ENCODE assay signal across 1 cellular context in the genomic region with DNA sequence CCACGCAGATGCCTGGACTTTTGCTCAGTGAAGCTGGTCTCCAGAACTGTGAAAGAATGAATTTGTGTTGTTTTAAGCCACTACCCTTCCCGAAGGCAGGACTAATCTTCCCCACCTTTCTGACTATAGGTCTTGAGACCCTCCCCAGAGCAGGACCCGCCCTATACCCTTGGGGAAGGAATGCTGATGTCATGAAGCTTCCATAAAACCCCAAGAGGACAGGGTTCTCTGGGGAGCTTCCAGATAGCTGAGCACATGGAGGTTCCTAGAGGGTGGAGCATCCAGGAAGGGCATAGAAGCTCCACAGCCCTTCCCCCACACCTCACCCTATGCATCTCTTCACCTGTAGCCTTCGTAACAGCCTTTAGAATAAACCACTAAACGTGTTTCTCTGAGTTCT.
TF ChIP-seq lines count a peak whose summit lies in the region.

No MANE protein-coding gene starts in this region.

TF ChIP-seq in HEK293, 187 proteins besides CTCF, POLR2A, EP300 and RAD21:
- TF ChIP-seq ZNF2 (tag by site-specific recombination; IDR thresholded peaks at IDR 0.05) (no peak), ZNF23 (tag by site-specific recombination; IDR thresholded peaks at IDR 0.05; ENCODE audit: borderline replicate concordance) (no peak), ZNF707 (tag by site-specific recombination; IDR thresholded peaks at IDR 0.05) (no peak), TCF7L2 (IDR thresholded peaks at IDR 0.05; ENCODE audit: borderline replicate concordance, low read depth, low read length) (no peak), ZNF677 (tag by site-specific recombination; IDR thresholded peaks at IDR 0.05) (no peak), ZBTB8A (tag by site-specific recombination; IDR thresholded peaks at IDR 0.05) (no peak), ZNF747 (tag by site-specific recombination; IDR thresholded peaks at IDR 0.05) (no peak), KLF1 (tag by site-specific recombination; IDR thresholded peaks at IDR 0.05) (0 out of 2 replicates have a peak, but pooled peaks have one; percentile 29), IKZF3 (tag by site-specific recombination; IDR thresholded peaks at IDR 0.05) (no peak), ZNF324 (tag by site-specific recombination; IDR thresholded peaks at IDR 0.05) (no peak)
- TF ChIP-seq, protein P1, sequence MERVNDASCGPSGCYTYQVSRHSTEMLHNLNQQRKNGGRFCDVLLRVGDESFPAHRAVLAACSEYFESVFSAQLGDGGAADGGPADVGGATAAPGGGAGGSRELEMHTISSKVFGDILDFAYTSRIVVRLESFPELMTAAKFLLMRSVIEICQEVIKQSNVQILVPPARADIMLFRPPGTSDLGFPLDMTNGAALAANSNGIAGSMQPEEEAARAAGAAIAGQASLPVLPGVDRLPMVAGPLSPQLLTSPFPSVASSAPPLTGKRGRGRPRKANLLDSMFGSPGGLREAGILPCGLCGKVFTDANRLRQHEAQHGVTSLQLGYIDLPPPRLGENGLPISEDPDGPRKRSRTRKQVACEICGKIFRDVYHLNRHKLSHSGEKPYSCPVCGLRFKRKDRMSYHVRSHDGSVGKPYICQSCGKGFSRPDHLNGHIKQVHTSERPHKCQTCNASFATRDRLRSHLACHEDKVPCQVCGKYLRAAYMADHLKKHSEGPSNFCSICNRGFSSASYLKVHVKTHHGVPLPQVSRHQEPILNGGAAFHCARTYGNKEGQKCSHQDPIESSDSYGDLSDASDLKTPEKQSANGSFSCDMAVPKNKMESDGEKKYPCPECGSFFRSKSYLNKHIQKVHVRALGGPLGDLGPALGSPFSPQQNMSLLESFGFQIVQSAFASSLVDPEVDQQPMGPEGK (tag by site-specific recombination; IDR thresholded peaks at IDR 0.05): no peak
- TF ChIP-seq, protein P2, sequence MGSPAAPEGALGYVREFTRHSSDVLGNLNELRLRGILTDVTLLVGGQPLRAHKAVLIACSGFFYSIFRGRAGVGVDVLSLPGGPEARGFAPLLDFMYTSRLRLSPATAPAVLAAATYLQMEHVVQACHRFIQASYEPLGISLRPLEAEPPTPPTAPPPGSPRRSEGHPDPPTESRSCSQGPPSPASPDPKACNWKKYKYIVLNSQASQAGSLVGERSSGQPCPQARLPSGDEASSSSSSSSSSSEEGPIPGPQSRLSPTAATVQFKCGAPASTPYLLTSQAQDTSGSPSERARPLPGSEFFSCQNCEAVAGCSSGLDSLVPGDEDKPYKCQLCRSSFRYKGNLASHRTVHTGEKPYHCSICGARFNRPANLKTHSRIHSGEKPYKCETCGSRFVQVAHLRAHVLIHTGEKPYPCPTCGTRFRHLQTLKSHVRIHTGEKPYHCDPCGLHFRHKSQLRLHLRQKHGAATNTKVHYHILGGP (tag by site-specific recombination; IDR thresholded peaks at IDR 0.05): no peak
- TF ChIP-seq, protein P3, sequence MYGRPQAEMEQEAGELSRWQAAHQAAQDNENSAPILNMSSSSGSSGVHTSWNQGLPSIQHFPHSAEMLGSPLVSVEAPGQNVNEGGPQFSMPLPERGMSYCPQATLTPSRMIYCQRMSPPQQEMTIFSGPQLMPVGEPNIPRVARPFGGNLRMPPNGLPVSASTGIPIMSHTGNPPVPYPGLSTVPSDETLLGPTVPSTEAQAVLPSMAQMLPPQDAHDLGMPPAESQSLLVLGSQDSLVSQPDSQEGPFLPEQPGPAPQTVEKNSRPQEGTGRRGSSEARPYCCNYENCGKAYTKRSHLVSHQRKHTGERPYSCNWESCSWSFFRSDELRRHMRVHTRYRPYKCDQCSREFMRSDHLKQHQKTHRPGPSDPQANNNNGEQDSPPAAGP (tag by site-specific recombination; IDR thresholded peaks at IDR 0.05): peak; percentile 97
- TF ChIP-seq, protein P4, sequence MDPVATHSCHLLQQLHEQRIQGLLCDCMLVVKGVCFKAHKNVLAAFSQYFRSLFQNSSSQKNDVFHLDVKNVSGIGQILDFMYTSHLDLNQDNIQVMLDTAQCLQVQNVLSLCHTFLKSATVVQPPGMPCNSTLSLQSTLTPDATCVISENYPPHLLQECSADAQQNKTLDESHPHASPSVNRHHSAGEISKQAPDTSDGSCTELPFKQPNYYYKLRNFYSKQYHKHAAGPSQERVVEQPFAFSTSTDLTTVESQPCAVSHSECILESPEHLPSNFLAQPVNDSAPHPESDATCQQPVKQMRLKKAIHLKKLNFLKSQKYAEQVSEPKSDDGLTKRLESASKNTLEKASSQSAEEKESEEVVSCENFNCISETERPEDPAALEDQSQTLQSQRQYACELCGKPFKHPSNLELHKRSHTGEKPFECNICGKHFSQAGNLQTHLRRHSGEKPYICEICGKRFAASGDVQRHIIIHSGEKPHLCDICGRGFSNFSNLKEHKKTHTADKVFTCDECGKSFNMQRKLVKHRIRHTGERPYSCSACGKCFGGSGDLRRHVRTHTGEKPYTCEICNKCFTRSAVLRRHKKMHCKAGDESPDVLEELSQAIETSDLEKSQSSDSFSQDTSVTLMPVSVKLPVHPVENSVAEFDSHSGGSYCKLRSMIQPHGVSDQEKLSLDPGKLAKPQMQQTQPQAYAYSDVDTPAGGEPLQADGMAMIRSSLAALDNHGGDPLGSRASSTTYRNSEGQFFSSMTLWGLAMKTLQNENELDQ (tag by site-specific recombination; IDR thresholded peaks at IDR 0.05; ENCODE audit: low read depth): no peak
TF ChIP-seq in HEK293: peak in this region for 2.
